ENCODE assay signal across 14 cellular contexts in genomic region chr15:75573643-75574384, GRCh38. TPM values are rescaled to one million over a fixed set of nuclear protein-coding genes. Genes with fewer than 3 reads are reported as not detected.
DNase-seq lines count a peak whose midpoint lies in the region; ATAC-seq, FAIRE-seq and TF ChIP-seq lines count a peak whose summit lies in the region.
"Had no signal": no experiment of that assay in that cellular context is flagged by ENCODE, and none has a peak within 500 bp of the region (broad histone marks: within the 10 kb centered on the region; RNA-seq: fewer than 3 reads in every experiment).

No MANE protein-coding gene starts in this region.

- no peaks in the 10 kb centered on the region for H3K9me3 Mint-ChIP-seq in activated CD4-positive, alpha-beta memory T cell treated with anti-CD3 and anti-CD28 coated beads, Interleukin-2, amount 10 ng/mL, durations not matched to agents 7 days and 5 days
- H3K9me3 Mint-ChIP-seq in type B pancreatic cell: no peaks in the 10 kb centered on the region
- H3K9me3 Mint-ChIP-seq: stimulated activated naive CD8-positive, alpha-beta T cell treated with anti-CD3 and anti-CD28 coated beads, Interleukin-15, amount 100 ng/mL, for 72 hours had no signal

- H3K4me3 Mint-ChIP-seq in activated CD4-positive, alpha-beta memory T cell treated with anti-CD3 and anti-CD28 coated beads, Interleukin-2, amount 10 ng/mL, durations not matched to agents 7 days and 5 days: no peak overlapping the region
- peak overlapping the region; percentile 13 for H3K4me3 Mint-ChIP-seq in type B pancreatic cell
- H3K4me3 Mint-ChIP-seq: stimulated activated naive CD8-positive, alpha-beta T cell treated with anti-CD3 and anti-CD28 coated beads, Interleukin-15, amount 100 ng/mL, for 72 hours had no signal

- H3K27ac Mint-ChIP-seq in activated CD4-positive, alpha-beta memory T cell treated with anti-CD3 and anti-CD28 coated beads, Interleukin-2, amount 10 ng/mL, durations not matched to agents 7 days and 5 days: peak overlapping the region; percentile 51
- H3K27ac Mint-ChIP-seq in type B pancreatic cell: peak overlapping the region; percentile 69

- H3K36me3 ChIP-seq in cardiac muscle cell (no peaks in the 10 kb centered on the region), left ventricle myocardium inferior (no peaks in the 10 kb centered on the region), iPS-18a (ENCODE audit: control insufficient read depth, low read depth, low read length) (no peaks in the 10 kb centered on the region), kidney (ENCODE audit: control insufficient read depth in 1 of 2, insufficient read depth in 2 of 2, low read length in 2 of 2) (no peaks in the 10 kb centered on the region)

- H3K9ac ChIP-seq in iPS-18a (ENCODE audit: low read length): no peak overlapping the region
- no peak overlapping the region for H3K9ac ChIP-seq in kidney (ENCODE audit: low read length in 2 of 2)

- CTCF ChIA-PET in activated CD4-positive, alpha-beta memory T cell treated with anti-CD3 and anti-CD28 coated beads, Interleukin-2, amount 10 ng/mL, durations not matched to agents 7 days and 5 days (lab: Charles Lee): interaction anchor here (0.7 to 1.3 kb wide), 3 partner anchors 52 to 206 kb away, joined by 3 to 5 read pairs (median 3); partner anchors contain the start of gene IMP3

- H3K4me3 ChIP-seq in cardiac muscle cell (no peak overlapping the region), left ventricle myocardium inferior (no peak overlapping the region), iPS-18a (ENCODE audit: low read length) (peak overlapping the region; percentile 25), kidney (ENCODE audit: low read length in 2 of 2) (no peak overlapping the region)

- ATAC-seq in GM19351 (IDR thresholded peaks at IDR 0.05; ENCODE audit: unreplicated experiment): no peak
- ATAC-seq: stimulated activated naive CD8-positive, alpha-beta T cell treated with anti-CD3 and anti-CD28 coated beads, Interleukin-15, amount 100 ng/mL, for 72 hours had no signal

- H3K27me3 ChIP-seq in cardiac muscle cell: no peaks in the 10 kb centered on the region
- no peaks in the 10 kb centered on the region for H3K27me3 ChIP-seq in left ventricle myocardium inferior (ENCODE audit: low read depth)
- H3K27me3 ChIP-seq in iPS-18a (ENCODE audit: control insufficient read depth, insufficient read depth, low read length): no peaks in the 10 kb centered on the region
- H3K27me3 ChIP-seq: dorsolateral prefrontal cortex had no signal

- H3K36me3 Mint-ChIP-seq in activated CD4-positive, alpha-beta memory T cell treated with anti-CD3 and anti-CD28 coated beads, Interleukin-2, amount 10 ng/mL, durations not matched to agents 7 days and 5 days (ENCODE audit: low read depth): peaks cover 30% of the 10 kb centered on the region
- peaks cover 19% of the 10 kb centered on the region for H3K36me3 Mint-ChIP-seq in type B pancreatic cell

- peaks cover 39% of the 10 kb centered on the region for H3K4me1 Mint-ChIP-seq in activated CD4-positive, alpha-beta memory T cell treated with anti-CD3 and anti-CD28 coated beads, Interleukin-2, amount 10 ng/mL, durations not matched to agents 7 days and 5 days
- H3K4me1 Mint-ChIP-seq in type B pancreatic cell (ENCODE audit: unreplicated experiment): peaks cover 26% of the 10 kb centered on the region

- H3K27ac ChIP-seq in cardiac muscle cell (peak overlapping the region; percentile 43), left ventricle myocardium inferior (replicated peaks) (no peak overlapping the region), iPS-18a (ENCODE audit: low read length) (no peak overlapping the region), kidney (ENCODE audit: low read depth in 2 of 2, low read length in 2 of 2) (no peak overlapping the region)

- intact Hi-C loops in left ventricle myocardium inferior (cut with micrococcal nuclease): no loop called here
- intact Hi-C loops in kidney (cut with DNase I): no loop called here

- DNase-seq in cardiac muscle cell (ENCODE audit: low read depth in 1 of 2, low spot score in 1 of 2): no peak
- no peak for DNase-seq in left ventricle myocardium inferior
- DNase-seq in activated CD4-positive, alpha-beta memory T cell treated with anti-CD3 and anti-CD28 coated beads, Interleukin-2, amount 10 ng/mL, durations not matched to agents 7 days and 5 days: no peak
- no peak for DNase-seq in type B pancreatic cell (ENCODE audit: extremely low spot score, unreplicated experiment)
- DNase-seq in kidney: no peak
- DNase-seq in NCI-H1930 (lab: John Stamatoyannopoulos, UW): no peak
- DNase-seq: activated CD8-positive, alpha-beta memory T cell treated with anti-CD3 and anti-CD28 coated beads, Interleukin-2, amount 50 U/mL, for 48 hours; aorta; dorsolateral prefrontal cortex; NCI-H2107; stimulated activated naive CD8-positive, alpha-beta T cell treated with anti-CD3 and anti-CD28 coated beads, Interleukin-15, amount 100 ng/mL, for 72 hours had no signal

- POLR2A ChIA-PET in activated CD4-positive, alpha-beta memory T cell treated with anti-CD3 and anti-CD28 coated beads, Interleukin-2, amount 10 ng/mL, durations not matched to agents 7 days and 5 days (lab: Charles Lee): interaction anchor here (1.2 to 1.8 kb wide), 2 partner anchors 24 to 66 kb away, joined by 4 to 6 read pairs; partner anchors contain the start of gene IMP3

- no peaks in the 10 kb centered on the region for H3K27me3 Mint-ChIP-seq in activated CD4-positive, alpha-beta memory T cell treated with anti-CD3 and anti-CD28 coated beads, Interleukin-2, amount 10 ng/mL, durations not matched to agents 7 days and 5 days
- H3K27me3 Mint-ChIP-seq in type B pancreatic cell: no peaks in the 10 kb centered on the region
- H3K27me3 Mint-ChIP-seq: stimulated activated naive CD8-positive, alpha-beta T cell treated with anti-CD3 and anti-CD28 coated beads, Interleukin-15, amount 100 ng/mL, for 72 hours had no signal

- TF ChIP-seq CTCF in cardiac muscle cell (IDR thresholded peaks at IDR 0.05; ENCODE audit: low read depth, low read length) (no peak), left ventricle myocardium inferior (IDR thresholded peaks at IDR 0.05; ENCODE audit: borderline replicate concordance) (no peak), type B pancreatic cell (conservative IDR thresholded peaks at IDR 0.05) (no peak), kidney (IDR thresholded peaks at IDR 0.05; ENCODE audit: borderline replicate concordance, extremely low read depth, insufficient read depth) (no peak)

- no peak for FAIRE-seq in kidney (lab: Jason Lieb, UNC)
- FAIRE-seq: islet of Langerhans had no signal

- H3K4me1 ChIP-seq in cardiac muscle cell (ENCODE audit: low read depth): peaks cover 9% of the 10 kb centered on the region
- peaks cover 74% of the 10 kb centered on the region for H3K4me1 ChIP-seq in left ventricle myocardium inferior
- peaks cover 16% of the 10 kb centered on the region for H3K4me1 ChIP-seq in iPS-18a (ENCODE audit: control insufficient read depth, low read depth, low read length)
- peaks cover 3 to 4% of the 10 kb centered on the region in 2 donors for H3K4me1 ChIP-seq in kidney (ENCODE audit: control insufficient read depth in 1 of 2, insufficient read depth in 1 of 2, low read depth in 1 of 2, low read length in 2 of 2)

- H3K9me3 ChIP-seq in cardiac muscle cell (ENCODE audit: low read depth) (no peaks in the 10 kb centered on the region), left ventricle myocardium inferior (replicated peaks) (no peaks in the 10 kb centered on the region), iPS-18a (ENCODE audit: control insufficient read depth, low read depth, low read length) (no peaks in the 10 kb centered on the region), kidney (ENCODE audit: control insufficient read depth in 1 of 2, low read length in 2 of 2) (no peaks in the 10 kb centered on the region)

RNA-seq across cellular contexts. Expression of gene PTPN9, which starts 5.3 kb away (rescaled TPM):
- 24.3 and 26.7 TPM in 2 replicates for total RNA-seq in cardiac muscle cell
- polyA plus RNA-seq in cardiac muscle cell: 29.2 and 37.3 TPM in 2 replicates
- 7.1 TPM for total RNA-seq in left ventricle myocardium inferior
- 10 to 100 TPM; 41.4 to 41.6 TPM for total RNA-seq in activated CD4-positive, alpha-beta memory T cell treated with anti-CD3 and anti-CD28 coated beads, Interleukin-2, amount 10 ng/mL, durations not matched to agents 7 days and 5 days
- 26.2 and 31.3 TPM in 2 replicates for total RNA-seq in type B pancreatic cell (ENCODE audit: low replicate concordance)
- 52.5 TPM for total RNA-seq in kidney
- 15.3 TPM for polyA plus RNA-seq in kidney (ENCODE audit: insufficient read depth, low read depth, low replicate concordance)

RNA-seq across cellular contexts. Expression of gene SNUPN, which starts 51.7 kb away (rescaled TPM):
- 16.8 and 20.2 TPM in 2 replicates for total RNA-seq in cardiac muscle cell
- polyA plus RNA-seq in cardiac muscle cell: 28.0 and 29.4 TPM in 2 replicates
- total RNA-seq in left ventricle myocardium inferior: 19.5 TPM
- total RNA-seq in activated CD4-positive, alpha-beta memory T cell treated with anti-CD3 and anti-CD28 coated beads, Interleukin-2, amount 10 ng/mL, durations not matched to agents 7 days and 5 days: 10 to 100 TPM; 29.6 to 30.9 TPM
- 17.0 and 23.2 TPM in 2 replicates for total RNA-seq in type B pancreatic cell (ENCODE audit: low replicate concordance)
- total RNA-seq in kidney: 24.1 TPM
- polyA plus RNA-seq in kidney (ENCODE audit: insufficient read depth, low read depth, low replicate concordance): 37.4 TPM
